1 cellular context compared by ENCODE assay signal in genomic region chr2:239396881-239397681, GRCh38.
TF ChIP-seq lines count a peak whose summit lies in the region.

No MANE protein-coding gene starts in this region.

TF ChIP-seq in GM23338, 12 proteins besides CTCF, POLR2A, EP300 and RAD21 (continued from another document):
- TF ChIP-seq ZNF462 (CRISPR knock-in tag; IDR thresholded peaks at IDR 0.05): no peak
- no peak for TF ChIP-seq ZNF331 (CRISPR knock-in tag; IDR thresholded peaks at IDR 0.05; ENCODE audit: low read depth)
- no peak for TF ChIP-seq EZH2 (IDR thresholded peaks at IDR 0.05; ENCODE audit: low read depth, unreplicated experiment)
- TF ChIP-seq JUNB (IDR thresholded peaks at IDR 0.05; ENCODE audit: unreplicated experiment): no peak
- no peak for TF ChIP-seq STAT1 (IDR thresholded peaks at IDR 0.05; ENCODE audit: unreplicated experiment)
